1 cellular context compared by ENCODE assay signal in the genomic region with DNA sequence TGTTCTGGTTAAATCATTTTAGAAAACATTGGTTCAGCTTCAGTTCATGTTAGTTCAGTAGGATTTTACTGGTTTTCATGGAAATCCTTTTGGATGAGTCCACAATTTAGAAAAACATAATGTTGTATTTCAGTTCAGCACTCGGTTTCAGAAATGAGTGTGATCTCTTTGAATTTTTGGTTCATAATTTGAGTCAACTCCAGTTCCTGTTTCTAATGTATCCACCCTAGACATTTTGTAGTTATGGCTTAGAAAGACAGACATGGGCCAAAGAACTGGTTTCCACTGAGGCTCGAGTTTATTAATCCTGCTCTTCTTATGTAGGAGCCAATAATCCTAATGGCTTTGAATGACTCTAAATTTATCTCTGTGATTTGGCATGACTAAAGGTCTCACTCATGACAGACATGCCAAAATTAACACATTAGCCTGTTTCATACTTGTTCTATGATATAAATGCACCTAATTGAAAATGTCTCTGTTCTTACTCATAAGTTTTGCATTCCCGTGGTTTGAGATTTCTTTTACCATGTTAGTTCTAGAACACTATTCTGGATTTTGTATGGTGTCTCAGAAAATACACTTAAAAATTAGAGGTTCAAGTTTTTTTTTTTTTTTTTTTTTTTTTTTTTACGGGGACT.
TF ChIP-seq lines count a peak whose summit lies in the region.

No MANE protein-coding gene starts in this region.

TF ChIP-seq in GM23338, 12 proteins besides CTCF, POLR2A, EP300 and RAD21 (continued from another document):
- TF ChIP-seq, protein P1, sequence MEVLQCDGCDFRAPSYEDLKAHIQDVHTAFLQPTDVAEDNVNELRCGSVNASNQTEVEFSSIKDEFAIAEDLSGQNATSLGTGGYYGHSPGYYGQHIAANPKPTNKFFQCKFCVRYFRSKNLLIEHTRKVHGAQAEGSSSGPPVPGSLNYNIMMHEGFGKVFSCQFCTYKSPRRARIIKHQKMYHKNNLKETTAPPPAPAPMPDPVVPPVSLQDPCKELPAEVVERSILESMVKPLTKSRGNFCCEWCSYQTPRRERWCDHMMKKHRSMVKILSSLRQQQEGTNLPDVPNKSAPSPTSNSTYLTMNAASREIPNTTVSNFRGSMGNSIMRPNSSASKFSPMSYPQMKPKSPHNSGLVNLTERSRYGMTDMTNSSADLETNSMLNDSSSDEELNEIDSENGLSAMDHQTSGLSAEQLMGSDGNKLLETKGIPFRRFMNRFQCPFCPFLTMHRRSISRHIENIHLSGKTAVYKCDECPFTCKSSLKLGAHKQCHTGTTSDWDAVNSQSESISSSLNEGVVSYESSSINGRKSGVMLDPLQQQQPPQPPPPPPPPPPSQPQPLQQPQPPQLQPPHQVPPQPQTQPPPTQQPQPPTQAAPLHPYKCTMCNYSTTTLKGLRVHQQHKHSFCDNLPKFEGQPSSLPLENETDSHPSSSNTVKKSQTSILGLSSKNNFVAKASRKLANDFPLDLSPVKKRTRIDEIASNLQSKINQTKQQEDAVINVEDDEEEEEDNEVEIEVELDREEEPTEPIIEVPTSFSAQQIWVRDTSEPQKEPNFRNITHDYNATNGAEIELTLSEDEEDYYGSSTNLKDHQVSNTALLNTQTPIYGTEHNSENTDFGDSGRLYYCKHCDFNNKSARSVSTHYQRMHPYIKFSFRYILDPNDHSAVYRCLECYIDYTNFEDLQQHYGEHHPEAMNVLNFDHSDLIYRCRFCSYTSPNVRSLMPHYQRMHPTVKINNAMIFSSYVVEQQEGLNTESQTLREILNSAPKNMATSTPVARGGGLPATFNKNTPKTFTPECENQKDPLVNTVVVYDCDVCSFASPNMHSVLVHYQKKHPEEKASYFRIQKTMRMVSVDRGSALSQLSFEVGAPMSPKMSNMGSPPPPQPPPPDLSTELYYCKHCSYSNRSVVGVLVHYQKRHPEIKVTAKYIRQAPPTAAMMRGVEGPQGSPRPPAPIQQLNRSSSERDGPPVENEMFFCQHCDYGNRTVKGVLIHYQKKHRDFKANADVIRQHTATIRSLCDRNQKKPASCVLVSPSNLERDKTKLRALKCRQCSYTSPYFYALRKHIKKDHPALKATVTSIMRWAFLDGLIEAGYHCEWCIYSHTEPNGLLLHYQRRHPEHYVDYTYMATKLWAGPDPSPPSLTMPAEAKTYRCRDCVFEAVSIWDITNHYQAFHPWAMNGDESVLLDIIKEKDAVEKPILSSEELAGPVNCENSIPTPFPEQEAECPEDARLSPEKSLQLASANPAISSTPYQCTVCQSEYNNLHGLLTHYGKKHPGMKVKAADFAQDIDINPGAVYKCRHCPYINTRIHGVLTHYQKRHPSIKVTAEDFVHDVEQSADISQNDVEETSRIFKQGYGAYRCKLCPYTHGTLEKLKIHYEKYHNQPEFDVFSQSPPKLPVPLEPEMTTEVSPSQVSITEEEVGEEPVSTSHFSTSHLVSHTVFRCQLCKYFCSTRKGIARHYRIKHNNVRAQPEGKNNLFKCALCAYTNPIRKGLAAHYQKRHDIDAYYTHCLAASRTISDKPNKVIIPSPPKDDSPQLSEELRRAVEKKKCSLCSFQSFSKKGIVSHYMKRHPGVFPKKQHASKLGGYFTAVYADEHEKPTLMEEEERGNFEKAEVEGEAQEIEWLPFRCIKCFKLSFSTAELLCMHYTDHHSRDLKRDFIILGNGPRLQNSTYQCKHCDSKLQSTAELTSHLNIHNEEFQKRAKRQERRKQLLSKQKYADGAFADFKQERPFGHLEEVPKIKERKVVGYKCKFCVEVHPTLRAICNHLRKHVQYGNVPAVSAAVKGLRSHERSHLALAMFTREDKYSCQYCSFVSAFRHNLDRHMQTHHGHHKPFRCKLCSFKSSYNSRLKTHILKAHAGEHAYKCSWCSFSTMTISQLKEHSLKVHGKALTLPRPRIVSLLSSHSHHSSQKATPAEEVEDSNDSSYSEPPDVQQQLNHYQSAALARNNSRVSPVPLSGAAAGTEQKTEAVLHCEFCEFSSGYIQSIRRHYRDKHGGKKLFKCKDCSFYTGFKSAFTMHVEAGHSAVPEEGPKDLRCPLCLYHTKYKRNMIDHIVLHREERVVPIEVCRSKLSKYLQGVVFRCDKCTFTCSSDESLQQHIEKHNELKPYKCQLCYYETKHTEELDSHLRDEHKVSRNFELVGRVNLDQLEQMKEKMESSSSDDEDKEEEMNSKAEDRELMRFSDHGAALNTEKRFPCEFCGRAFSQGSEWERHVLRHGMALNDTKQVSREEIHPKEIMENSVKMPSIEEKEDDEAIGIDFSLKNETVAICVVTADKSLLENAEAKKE (CRISPR knock-in tag; IDR thresholded peaks at IDR 0.05) = no peak
- TF ChIP-seq, protein P2, sequence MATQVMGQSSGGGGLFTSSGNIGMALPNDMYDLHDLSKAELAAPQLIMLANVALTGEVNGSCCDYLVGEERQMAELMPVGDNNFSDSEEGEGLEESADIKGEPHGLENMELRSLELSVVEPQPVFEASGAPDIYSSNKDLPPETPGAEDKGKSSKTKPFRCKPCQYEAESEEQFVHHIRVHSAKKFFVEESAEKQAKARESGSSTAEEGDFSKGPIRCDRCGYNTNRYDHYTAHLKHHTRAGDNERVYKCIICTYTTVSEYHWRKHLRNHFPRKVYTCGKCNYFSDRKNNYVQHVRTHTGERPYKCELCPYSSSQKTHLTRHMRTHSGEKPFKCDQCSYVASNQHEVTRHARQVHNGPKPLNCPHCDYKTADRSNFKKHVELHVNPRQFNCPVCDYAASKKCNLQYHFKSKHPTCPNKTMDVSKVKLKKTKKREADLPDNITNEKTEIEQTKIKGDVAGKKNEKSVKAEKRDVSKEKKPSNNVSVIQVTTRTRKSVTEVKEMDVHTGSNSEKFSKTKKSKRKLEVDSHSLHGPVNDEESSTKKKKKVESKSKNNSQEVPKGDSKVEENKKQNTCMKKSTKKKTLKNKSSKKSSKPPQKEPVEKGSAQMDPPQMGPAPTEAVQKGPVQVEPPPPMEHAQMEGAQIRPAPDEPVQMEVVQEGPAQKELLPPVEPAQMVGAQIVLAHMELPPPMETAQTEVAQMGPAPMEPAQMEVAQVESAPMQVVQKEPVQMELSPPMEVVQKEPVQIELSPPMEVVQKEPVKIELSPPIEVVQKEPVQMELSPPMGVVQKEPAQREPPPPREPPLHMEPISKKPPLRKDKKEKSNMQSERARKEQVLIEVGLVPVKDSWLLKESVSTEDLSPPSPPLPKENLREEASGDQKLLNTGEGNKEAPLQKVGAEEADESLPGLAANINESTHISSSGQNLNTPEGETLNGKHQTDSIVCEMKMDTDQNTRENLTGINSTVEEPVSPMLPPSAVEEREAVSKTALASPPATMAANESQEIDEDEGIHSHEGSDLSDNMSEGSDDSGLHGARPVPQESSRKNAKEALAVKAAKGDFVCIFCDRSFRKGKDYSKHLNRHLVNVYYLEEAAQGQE (IDR thresholded peaks at IDR 0.05; ENCODE audit: unreplicated experiment) = no peak
